14 cellular contexts compared by ENCODE assay signal in the genomic region with DNA sequence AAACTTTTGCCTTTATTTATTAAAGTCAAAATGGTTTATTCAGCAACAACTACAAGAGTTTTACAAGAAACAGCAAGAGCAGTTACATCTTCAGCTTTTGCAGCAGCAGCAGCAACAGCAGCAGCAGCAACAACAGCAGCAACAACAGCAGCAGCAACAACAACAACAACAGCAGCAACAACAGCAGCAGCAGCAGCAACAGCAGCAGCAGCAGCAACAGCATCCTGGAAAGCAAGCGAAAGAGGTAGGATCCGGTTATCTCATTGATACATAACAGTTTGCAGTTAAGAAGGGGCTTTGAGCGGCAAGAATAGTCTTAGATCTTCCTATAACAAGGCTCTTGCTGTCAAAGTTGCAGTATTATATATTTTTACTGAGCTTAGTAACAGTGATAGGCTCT.
DNase-seq lines count a peak whose midpoint lies in the region; ATAC-seq and TF ChIP-seq lines count a peak whose summit lies in the region.
"Had no signal": no experiment of that assay in that cellular context is flagged by ENCODE, and none has a peak within 500 bp of the region (broad histone marks: within the 10 kb centered on the region; RNA-seq: fewer than 3 reads in every experiment).

No MANE protein-coding gene starts in this region.

- no peak for ATAC-seq in activated CD4-positive, alpha-beta T cell treated with anti-CD3 and anti-CD28 coated beads for 36 hours
- ATAC-seq in HG02571 (IDR thresholded peaks at IDR 0.05; ENCODE audit: unreplicated experiment) = no peak
- ATAC-seq: PC-3 had no signal

- no peaks in the 10 kb centered on the region for H4K20me1 ChIP-seq in SK-N-SH (ENCODE audit: insufficient read depth)

- H3K9me2 ChIP-seq in SK-N-SH = peaks cover 4% of the 10 kb centered on the region; the same call in 1 of the 2 replicates

- TF ChIP-seq RAD21 in SK-N-SH (IDR thresholded peaks at IDR 0.05; ENCODE audit: low read length) = no peak

- H3K27me3 ChIP-seq in endodermal cell (ENCODE audit: control insufficient read depth, insufficient read depth, low read length, poor library complexity, severe bottlenecking) (no peaks in the 10 kb centered on the region), neuron (ENCODE audit: insufficient read depth, low read length) (no peaks in the 10 kb centered on the region), SK-N-SH (ENCODE audit: insufficient read depth) (no peaks in the 10 kb centered on the region; the same call in 1 of the 2 replicates)

- H3K27ac ChIP-seq in HEK293 (ENCODE audit: extremely low read depth, low read depth, low read length) = peak overlapping the region; percentile 52; the same call in 1 of the 2 replicates
- peak overlapping the region; percentile 93 for H3K27ac ChIP-seq in endodermal cell (ENCODE audit: low read depth, low read length)
- H3K27ac ChIP-seq in SK-N-SH (ENCODE audit: low read depth in 2 of 2, low read length in 1 of 2) = no peak overlapping the region

- 53 to 76% methylated on average over 2 to 3 of the region's 3 CpGs for WGBS in endodermal cell (ENCODE audit: insufficient coverage in 1 of 2, insufficient read length in 1 of 2), 2 experiments
- WGBS in SK-N-SH (ENCODE audit: low lambda C conversion rate) = 29% methylated on average over 3 of the region's 3 CpGs

- no peak overlapping the region for H3K4me3 ChIP-seq in HEK293 (ENCODE audit: low read depth, low read length)
- no peak overlapping the region for H3K4me3 ChIP-seq in endodermal cell (ENCODE audit: low read length)
- H3K4me3 ChIP-seq in neuron (ENCODE audit: low read length) = peak overlapping the region; percentile 22
- no peak overlapping the region for H3K4me3 ChIP-seq in SK-N-SH (ENCODE audit: low read depth in 2 of 2, low read length in 1 of 2)

- H3K36me3 ChIP-seq in HEK293 (ENCODE audit: control insufficient read depth in 2 of 2, insufficient read depth in 1 of 2, low read length in 2 of 2) (no peaks in the 10 kb centered on the region; a peak in 1 of 3 replicates), endodermal cell (ENCODE audit: control insufficient read depth, insufficient read depth, low read length) (no peaks in the 10 kb centered on the region), neuron (ENCODE audit: insufficient read depth, low read length) (peaks cover 6% of the 10 kb centered on the region), SK-N-SH (replicated peaks in 1 of 2; ENCODE audit: control insufficient read depth in 1 of 2, insufficient read depth in 2 of 2, low read length in 1 of 2) (no peaks in the 10 kb centered on the region)

- CTCF ChIA-PET in HEK293 (lab: Yijun Ruan, JAX) (no interaction called here), SK-N-SH (lab: Yijun Ruan, JAX) (no interaction called here)
- CTCF ChIA-PET in activated CD4-positive, alpha-beta T cell treated with anti-CD3 and anti-CD28 coated beads for 36 hours (lab: Charles Lee) = interaction anchor here (0.7 kb wide), 1 partner anchor 553 kb away, joined by 3 read pairs; no protein-coding TSS in a partner anchor

- H3F3A ChIP-seq in SK-N-SH (replicated peaks; ENCODE audit: insufficient read depth) = no peaks in the 10 kb centered on the region

- no peak overlapping the region for H3K4me2 ChIP-seq in SK-N-SH

- H3K27ac Mint-ChIP-seq in endodermal cell = no peak overlapping the region
- H3K27ac Mint-ChIP-seq in activated CD4-positive, alpha-beta T cell treated with anti-CD3 and anti-CD28 coated beads for 36 hours = no peak overlapping the region

- intact Hi-C loops in activated CD4-positive, alpha-beta T cell treated with anti-CD3 and anti-CD28 coated beads for 36 hours (cut with DNase I, micrococcal nuclease) = no loop called here

- H3K9ac ChIP-seq in endodermal cell (ENCODE audit: extremely low read depth, low read length, poor library complexity, severe bottlenecking) (no peak overlapping the region), SK-N-SH (no peak overlapping the region)

- POLR2A ChIA-PET in HEK293 (lab: Yijun Ruan, JAX) (no interaction called here), SK-N-SH (lab: Yijun Ruan, JAX) (no interaction called here)
- POLR2A ChIA-PET in activated CD4-positive, alpha-beta T cell treated with anti-CD3 and anti-CD28 coated beads for 36 hours (lab: Charles Lee) = no interaction called here

- H3K4me1 Mint-ChIP-seq in endodermal cell = peaks cover 33% of the 10 kb centered on the region
- no peaks in the 10 kb centered on the region for H3K4me1 Mint-ChIP-seq in activated CD4-positive, alpha-beta T cell treated with anti-CD3 and anti-CD28 coated beads for 36 hours

- H2AFZ ChIP-seq in neuron (ENCODE audit: low read depth, low read length) (peak overlapping the region; percentile 40), SK-N-SH (ENCODE audit: low read depth) (no peak overlapping the region)

- H3K4me1 ChIP-seq in HEK293 (ENCODE audit: control insufficient read depth, insufficient read depth, low read length) (peaks cover 6% of the 10 kb centered on the region; the same call in 1 of the 2 replicates), endodermal cell (ENCODE audit: control insufficient read depth, insufficient read depth, low read length) (peaks cover 6% of the 10 kb centered on the region), neuron (ENCODE audit: insufficient read depth, low read length) (peaks cover 22% of the 10 kb centered on the region), SK-N-SH (ENCODE audit: control insufficient read depth in 1 of 2, insufficient read depth in 2 of 2, low read depth in 1 of 2, low read length in 1 of 2) (no peaks in the 10 kb centered on the region)

- no peaks in the 10 kb centered on the region for H3K27me3 Mint-ChIP-seq in endodermal cell (ENCODE audit: insufficient read depth)
- peaks cover 3% of the 10 kb centered on the region for H3K27me3 Mint-ChIP-seq in activated CD4-positive, alpha-beta T cell treated with anti-CD3 and anti-CD28 coated beads for 36 hours

- H3K79me2 ChIP-seq in SK-N-SH (ENCODE audit: insufficient read depth) = no peaks in the 10 kb centered on the region

- no peak for TF ChIP-seq CTCF in HEK293 (tag by site-specific recombination; IDR thresholded peaks at IDR 0.05)
- TF ChIP-seq CTCF in endodermal cell (conservative IDR thresholded peaks at IDR 0.05) = no peak
- TF ChIP-seq CTCF in SK-N-SH (IDR thresholded peaks at IDR 0.05) = no peak

- TF ChIP-seq EP300 in SK-N-SH (IDR thresholded peaks at IDR 0.05; ENCODE audit: borderline replicate concordance in 1 of 2, low read depth in 1 of 2, low read length in 1 of 2) = no peak

- H3K9me3 ChIP-seq in HEK293 (ENCODE audit: control insufficient read depth, insufficient read depth, low read depth, low read length) (no peaks in the 10 kb centered on the region), endodermal cell (ENCODE audit: control insufficient read depth, low read length) (no peaks in the 10 kb centered on the region), neuron (ENCODE audit: low read length) (no peaks in the 10 kb centered on the region), SK-N-SH (no peaks in the 10 kb centered on the region; the same call in 1 of the 2 replicates)

- DNase-seq in NCI-H69 (lab: John Stamatoyannopoulos, UW) = peak; percentile 64
- no peak for DNase-seq in endodermal cell
- no peak for DNase-seq in activated naive CD4-positive, alpha-beta T cell treated with Interleukin-2 at 50 U/mL for 16 hours
- no peak for DNase-seq in activated CD4-positive, alpha-beta T cell treated with anti-CD3 and anti-CD28 coated beads for 36 hours
- DNase-seq in SK-N-SH = no peak
- DNase-seq: ACHN, HCEC 1CT, NCI-H1048, NCI-H1694, NCI-H2107, PC-3 had no signal

- no peak overlapping the region for H3K4me3 Mint-ChIP-seq in endodermal cell
- H3K4me3 Mint-ChIP-seq in activated CD4-positive, alpha-beta T cell treated with anti-CD3 and anti-CD28 coated beads for 36 hours = no peak overlapping the region

- H3K36me3 Mint-ChIP-seq in endodermal cell (ENCODE audit: low read depth) = no peaks in the 10 kb centered on the region
- H3K36me3 Mint-ChIP-seq in activated CD4-positive, alpha-beta T cell treated with anti-CD3 and anti-CD28 coated beads for 36 hours (ENCODE audit: low read depth) = no peaks in the 10 kb centered on the region

- H3K9me3 Mint-ChIP-seq in endodermal cell = no peaks in the 10 kb centered on the region
- H3K9me3 Mint-ChIP-seq in activated CD4-positive, alpha-beta T cell treated with anti-CD3 and anti-CD28 coated beads for 36 hours (ENCODE audit: low read depth) = no peaks in the 10 kb centered on the region

TF ChIP-seq in HEK293, 187 proteins besides CTCF, POLR2A, EP300 and RAD21 (continues in another document):
- TF ChIP-seq ZFP69B (tag by site-specific recombination; IDR thresholded peaks at IDR 0.05) = no peak
- TF ChIP-seq, protein P1, sequence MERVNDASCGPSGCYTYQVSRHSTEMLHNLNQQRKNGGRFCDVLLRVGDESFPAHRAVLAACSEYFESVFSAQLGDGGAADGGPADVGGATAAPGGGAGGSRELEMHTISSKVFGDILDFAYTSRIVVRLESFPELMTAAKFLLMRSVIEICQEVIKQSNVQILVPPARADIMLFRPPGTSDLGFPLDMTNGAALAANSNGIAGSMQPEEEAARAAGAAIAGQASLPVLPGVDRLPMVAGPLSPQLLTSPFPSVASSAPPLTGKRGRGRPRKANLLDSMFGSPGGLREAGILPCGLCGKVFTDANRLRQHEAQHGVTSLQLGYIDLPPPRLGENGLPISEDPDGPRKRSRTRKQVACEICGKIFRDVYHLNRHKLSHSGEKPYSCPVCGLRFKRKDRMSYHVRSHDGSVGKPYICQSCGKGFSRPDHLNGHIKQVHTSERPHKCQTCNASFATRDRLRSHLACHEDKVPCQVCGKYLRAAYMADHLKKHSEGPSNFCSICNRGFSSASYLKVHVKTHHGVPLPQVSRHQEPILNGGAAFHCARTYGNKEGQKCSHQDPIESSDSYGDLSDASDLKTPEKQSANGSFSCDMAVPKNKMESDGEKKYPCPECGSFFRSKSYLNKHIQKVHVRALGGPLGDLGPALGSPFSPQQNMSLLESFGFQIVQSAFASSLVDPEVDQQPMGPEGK (tag by site-specific recombination; IDR thresholded peaks at IDR 0.05) = no peak

TF ChIP-seq in SK-N-SH, 30 proteins besides CTCF, POLR2A, EP300 and RAD21:
- no peak for TF ChIP-seq RCOR1 (IDR thresholded peaks at IDR 0.05; ENCODE audit: low read length)
- TF ChIP-seq, protein P2, sequence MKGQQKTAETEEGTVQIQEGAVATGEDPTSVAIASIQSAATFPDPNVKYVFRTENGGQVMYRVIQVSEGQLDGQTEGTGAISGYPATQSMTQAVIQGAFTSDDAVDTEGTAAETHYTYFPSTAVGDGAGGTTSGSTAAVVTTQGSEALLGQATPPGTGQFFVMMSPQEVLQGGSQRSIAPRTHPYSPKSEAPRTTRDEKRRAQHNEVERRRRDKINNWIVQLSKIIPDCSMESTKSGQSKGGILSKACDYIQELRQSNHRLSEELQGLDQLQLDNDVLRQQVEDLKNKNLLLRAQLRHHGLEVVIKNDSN (IDR thresholded peaks at IDR 0.05; ENCODE audit: borderline replicate concordance, low read depth) = no peak
- no peak for TF ChIP-seq GABPA (IDR thresholded peaks at IDR 0.05; ENCODE audit: low read depth)
- no peak for TF ChIP-seq TCF12 (IDR thresholded peaks at IDR 0.05)
- TF ChIP-seq YY1 (IDR thresholded peaks at IDR 0.05; ENCODE audit: low read depth) = no peak

Comparison
In these comparisons a context has a peak if more than half of its experiments do, and no peak if none do; other contexts are left out.
1. H3K27ac ChIP-seq: peak in HEK293 (single experiment) and endodermal cell (single experiment); none in SK-N-SH (0 of 2).